ENCODE assay signal across 1 cellular context in the genomic region with DNA sequence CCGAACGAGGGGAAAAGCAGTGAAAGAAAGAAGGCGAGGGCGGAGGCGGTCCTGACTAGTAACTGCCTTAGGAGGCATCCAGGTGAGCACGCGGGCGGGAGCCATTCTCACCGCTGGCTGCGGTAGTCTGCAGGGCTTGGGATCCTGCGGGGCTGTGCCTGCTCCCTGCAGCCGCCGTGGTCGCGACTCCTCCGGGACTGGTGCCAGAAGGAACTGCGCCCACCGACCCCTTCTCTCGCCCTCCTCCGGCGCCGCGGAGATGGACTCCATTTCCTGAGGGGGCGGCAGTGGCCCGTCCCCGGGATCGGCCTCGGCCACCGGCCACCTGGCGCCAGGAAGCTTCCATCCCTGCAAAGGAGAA.
TF ChIP-seq lines count a peak whose summit lies in the region.

No MANE protein-coding gene starts in this region.

TF ChIP-seq in HepG2, 621 proteins besides CTCF, POLR2A, EP300 and RAD21 (continued from another document):
- TF ChIP-seq, protein P1, sequence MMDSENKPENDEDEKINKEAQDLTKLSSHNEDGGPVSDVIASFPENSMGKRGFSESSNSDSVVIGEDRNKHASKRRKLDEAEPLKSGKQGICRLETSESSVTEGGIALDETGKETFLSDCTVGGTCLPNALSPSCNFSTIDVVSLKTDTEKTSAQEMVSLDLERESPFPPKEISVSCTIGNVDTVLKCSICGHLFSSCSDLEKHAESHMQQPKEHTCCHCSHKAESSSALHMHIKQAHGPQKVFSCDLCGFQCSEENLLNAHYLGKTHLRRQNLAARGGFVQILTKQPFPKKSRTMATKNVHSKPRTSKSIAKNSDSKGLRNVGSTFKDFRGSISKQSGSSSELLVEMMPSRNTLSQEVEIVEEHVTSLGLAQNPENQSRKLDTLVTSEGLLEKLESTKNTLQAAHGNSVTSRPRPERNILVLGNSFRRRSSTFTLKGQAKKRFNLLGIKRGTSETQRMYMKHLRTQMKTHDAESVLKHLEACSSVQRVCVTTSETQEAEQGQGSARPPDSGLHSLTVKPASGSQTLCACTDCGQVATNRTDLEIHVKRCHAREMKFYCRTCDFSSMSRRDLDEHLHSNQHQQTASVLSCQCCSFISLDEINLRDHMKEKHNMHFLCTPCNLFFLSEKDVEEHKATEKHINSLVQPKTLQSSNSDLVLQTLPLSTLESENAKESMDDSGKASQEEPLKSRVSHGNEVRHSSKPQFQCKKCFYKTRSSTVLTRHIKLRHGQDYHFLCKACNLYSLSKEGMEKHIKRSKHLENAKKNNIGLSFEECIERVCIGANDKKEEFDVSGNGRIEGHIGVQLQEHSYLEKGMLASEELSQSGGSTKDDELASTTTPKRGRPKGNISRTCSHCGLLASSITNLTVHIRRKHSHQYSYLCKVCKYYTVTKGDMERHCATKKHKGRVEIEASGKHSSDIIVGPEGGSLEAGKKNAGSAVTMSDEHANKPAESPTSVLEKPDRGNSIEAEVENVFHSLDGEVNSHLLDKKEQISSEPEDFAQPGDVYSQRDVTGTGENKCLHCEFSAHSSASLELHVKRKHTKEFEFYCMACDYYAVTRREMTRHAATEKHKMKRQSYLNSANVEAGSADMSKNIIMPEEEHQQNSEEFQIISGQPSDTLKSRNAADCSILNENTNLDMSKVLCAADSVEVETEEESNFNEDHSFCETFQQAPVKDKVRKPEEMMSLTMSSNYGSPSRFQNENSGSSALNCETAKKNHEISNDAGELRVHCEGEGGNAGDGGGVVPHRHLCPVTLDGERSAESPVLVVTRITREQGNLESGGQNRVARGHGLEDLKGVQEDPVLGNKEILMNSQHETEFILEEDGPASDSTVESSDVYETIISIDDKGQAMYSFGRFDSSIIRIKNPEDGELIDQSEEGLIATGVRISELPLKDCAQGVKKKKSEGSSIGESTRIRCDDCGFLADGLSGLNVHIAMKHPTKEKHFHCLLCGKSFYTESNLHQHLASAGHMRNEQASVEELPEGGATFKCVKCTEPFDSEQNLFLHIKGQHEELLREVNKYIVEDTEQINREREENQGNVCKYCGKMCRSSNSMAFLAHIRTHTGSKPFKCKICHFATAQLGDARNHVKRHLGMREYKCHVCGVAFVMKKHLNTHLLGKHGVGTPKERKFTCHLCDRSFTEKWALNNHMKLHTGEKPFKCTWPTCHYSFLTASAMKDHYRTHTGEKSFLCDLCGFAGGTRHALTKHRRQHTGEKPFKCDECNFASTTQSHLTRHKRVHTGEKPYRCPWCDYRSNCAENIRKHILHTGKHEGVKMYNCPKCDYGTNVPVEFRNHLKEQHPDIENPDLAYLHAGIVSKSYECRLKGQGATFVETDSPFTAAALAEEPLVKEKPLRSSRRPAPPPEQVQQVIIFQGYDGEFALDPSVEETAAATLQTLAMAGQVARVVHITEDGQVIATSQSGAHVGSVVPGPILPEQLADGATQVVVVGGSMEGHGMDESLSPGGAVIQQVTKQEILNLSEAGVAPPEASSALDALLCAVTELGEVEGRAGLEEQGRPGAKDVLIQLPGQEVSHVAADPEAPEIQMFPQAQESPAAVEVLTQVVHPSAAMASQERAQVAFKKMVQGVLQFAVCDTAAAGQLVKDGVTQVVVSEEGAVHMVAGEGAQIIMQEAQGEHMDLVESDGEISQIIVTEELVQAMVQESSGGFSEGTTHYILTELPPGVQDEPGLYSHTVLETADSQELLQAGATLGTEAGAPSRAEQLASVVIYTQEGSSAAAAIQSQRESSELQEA (CRISPR knock-in tag; IDR thresholded peaks at IDR 0.05; ENCODE audit: not compliant biosample characterization) = no peak
- 0 out of 2 replicates have a peak, but pooled peaks have one; percentile 30 for TF ChIP-seq ZNF484 (CRISPR knock-in tag; IDR thresholded peaks at IDR 0.05; ENCODE audit: borderline replicate concordance, low read depth)
- TF ChIP-seq, protein P2, sequence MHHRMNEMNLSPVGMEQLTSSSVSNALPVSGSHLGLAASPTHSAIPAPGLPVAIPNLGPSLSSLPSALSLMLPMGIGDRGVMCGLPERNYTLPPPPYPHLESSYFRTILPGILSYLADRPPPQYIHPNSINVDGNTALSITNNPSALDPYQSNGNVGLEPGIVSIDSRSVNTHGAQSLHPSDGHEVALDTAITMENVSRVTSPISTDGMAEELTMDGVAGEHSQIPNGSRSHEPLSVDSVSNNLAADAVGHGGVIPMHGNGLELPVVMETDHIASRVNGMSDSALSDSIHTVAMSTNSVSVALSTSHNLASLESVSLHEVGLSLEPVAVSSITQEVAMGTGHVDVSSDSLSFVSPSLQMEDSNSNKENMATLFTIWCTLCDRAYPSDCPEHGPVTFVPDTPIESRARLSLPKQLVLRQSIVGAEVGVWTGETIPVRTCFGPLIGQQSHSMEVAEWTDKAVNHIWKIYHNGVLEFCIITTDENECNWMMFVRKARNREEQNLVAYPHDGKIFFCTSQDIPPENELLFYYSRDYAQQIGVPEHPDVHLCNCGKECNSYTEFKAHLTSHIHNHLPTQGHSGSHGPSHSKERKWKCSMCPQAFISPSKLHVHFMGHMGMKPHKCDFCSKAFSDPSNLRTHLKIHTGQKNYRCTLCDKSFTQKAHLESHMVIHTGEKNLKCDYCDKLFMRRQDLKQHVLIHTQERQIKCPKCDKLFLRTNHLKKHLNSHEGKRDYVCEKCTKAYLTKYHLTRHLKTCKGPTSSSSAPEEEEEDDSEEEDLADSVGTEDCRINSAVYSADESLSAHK (CRISPR knock-in tag; IDR thresholded peaks at IDR 0.05; ENCODE audit: borderline replicate concordance) = no peak
- TF ChIP-seq SP4 (CRISPR knock-in tag; IDR thresholded peaks at IDR 0.05) = peak; percentile 3; the same call in 1 of the 2 replicates
- TF ChIP-seq ATF7-NPFF (CRISPR knock-in tag; IDR thresholded peaks at IDR 0.05; ENCODE audit: low read depth) = no peak
- peak; percentile 32; the same call in 1 of the 2 replicates for TF ChIP-seq SPEN (CRISPR knock-in tag; IDR thresholded peaks at IDR 0.05; ENCODE audit: low read depth)
- 0 out of 2 replicates have a peak, but pooled peaks have one; percentile 9 for TF ChIP-seq ZNF598 (CRISPR knock-in tag; IDR thresholded peaks at IDR 0.05; ENCODE audit: borderline replicate concordance)
- TF ChIP-seq, protein P3, sequence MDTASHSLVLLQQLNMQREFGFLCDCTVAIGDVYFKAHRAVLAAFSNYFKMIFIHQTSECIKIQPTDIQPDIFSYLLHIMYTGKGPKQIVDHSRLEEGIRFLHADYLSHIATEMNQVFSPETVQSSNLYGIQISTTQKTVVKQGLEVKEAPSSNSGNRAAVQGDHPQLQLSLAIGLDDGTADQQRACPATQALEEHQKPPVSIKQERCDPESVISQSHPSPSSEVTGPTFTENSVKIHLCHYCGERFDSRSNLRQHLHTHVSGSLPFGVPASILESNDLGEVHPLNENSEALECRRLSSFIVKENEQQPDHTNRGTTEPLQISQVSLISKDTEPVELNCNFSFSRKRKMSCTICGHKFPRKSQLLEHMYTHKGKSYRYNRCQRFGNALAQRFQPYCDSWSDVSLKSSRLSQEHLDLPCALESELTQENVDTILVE (CRISPR knock-in tag; IDR thresholded peaks at IDR 0.05) = 0 out of 2 replicates have a peak, but pooled peaks have one; percentile 3
- no peak; the same call in 1 of the 2 replicates for TF ChIP-seq HES4 (CRISPR knock-in tag; IDR thresholded peaks at IDR 0.05; ENCODE audit: borderline replicate concordance)
- TF ChIP-seq FOXA3 (CRISPR knock-in tag; IDR thresholded peaks at IDR 0.05) = no peak
- TF ChIP-seq HOXA7 (CRISPR knock-in tag; IDR thresholded peaks at IDR 0.05) = no peak
- TF ChIP-seq ZEB1 (IDR thresholded peaks at IDR 0.05; ENCODE audit: insufficient replicate concordance, low read depth) = peak; percentile 43
- no peak for TF ChIP-seq ZNF12 (CRISPR knock-in tag; IDR thresholded peaks at IDR 0.05)
- TF ChIP-seq XRCC5 (optimal IDR thresholded peaks at IDR 0.05; ENCODE audit: low read length) = no peak
- peak; percentile 35; the same call in 1 of the 2 replicates for TF ChIP-seq DR1 (CRISPR knock-in tag; IDR thresholded peaks at IDR 0.05)
- peak; percentile 79; the same call in 1 of the 2 replicates for TF ChIP-seq ZNF572 (CRISPR knock-in tag; IDR thresholded peaks at IDR 0.05)
